ENCODE assay signal across 1 cellular context in the genomic region with DNA sequence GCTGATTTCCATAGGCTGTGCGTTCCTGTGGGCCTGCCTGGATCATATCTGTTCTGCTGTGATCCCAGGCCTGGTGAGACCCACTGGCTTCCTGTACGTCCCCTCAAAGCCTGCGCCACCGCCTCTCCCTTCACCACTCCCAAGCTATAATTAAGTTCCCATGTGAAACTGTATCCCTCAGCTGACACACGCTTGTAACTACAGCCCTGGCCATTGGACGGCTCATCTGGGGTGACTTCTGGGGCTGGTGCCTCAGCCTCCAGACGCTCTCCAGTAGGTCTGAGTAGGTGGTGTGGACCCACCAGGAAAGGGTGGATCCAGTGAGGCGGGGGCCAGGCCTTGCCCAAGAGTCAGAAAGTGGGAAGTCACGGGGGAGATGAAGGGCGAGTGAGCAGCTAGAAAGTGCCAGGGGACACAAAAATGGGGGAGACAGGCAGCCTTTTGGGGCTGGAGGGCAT.
TF ChIP-seq lines count a peak whose summit lies in the region.

No MANE protein-coding gene starts in this region.

TF ChIP-seq in K562, 482 proteins besides CTCF, POLR2A, EP300 and RAD21 (continues in another document):
- TF ChIP-seq, protein P1, sequence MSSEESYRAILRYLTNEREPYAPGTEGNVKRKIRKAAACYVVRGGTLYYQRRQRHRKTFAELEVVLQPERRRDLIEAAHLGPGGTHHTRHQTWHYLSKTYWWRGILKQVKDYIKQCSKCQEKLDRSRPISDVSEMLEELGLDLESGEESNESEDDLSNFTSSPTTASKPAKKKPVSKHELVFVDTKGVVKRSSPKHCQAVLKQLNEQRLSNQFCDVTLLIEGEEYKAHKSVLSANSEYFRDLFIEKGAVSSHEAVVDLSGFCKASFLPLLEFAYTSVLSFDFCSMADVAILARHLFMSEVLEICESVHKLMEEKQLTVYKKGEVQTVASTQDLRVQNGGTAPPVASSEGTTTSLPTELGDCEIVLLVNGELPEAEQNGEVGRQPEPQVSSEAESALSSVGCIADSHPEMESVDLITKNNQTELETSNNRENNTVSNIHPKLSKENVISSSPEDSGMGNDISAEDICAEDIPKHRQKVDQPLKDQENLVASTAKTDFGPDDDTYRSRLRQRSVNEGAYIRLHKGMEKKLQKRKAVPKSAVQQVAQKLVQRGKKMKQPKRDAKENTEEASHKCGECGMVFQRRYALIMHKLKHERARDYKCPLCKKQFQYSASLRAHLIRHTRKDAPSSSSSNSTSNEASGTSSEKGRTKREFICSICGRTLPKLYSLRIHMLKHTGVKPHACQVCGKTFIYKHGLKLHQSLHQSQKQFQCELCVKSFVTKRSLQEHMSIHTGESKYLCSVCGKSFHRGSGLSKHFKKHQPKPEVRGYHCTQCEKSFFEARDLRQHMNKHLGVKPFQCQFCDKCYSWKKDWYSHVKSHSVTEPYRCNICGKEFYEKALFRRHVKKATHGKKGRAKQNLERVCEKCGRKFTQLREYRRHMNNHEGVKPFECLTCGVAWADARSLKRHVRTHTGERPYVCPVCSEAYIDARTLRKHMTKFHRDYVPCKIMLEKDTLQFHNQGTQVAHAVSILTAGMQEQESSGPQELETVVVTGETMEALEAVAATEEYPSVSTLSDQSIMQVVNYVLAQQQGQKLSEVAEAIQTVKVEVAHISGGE (CRISPR knock-in tag; IDR thresholded peaks at IDR 0.05) = peak in 1 of 3 experiments; percentile 81; a peak in 2 of 6 replicates
- TF ChIP-seq, protein P2, sequence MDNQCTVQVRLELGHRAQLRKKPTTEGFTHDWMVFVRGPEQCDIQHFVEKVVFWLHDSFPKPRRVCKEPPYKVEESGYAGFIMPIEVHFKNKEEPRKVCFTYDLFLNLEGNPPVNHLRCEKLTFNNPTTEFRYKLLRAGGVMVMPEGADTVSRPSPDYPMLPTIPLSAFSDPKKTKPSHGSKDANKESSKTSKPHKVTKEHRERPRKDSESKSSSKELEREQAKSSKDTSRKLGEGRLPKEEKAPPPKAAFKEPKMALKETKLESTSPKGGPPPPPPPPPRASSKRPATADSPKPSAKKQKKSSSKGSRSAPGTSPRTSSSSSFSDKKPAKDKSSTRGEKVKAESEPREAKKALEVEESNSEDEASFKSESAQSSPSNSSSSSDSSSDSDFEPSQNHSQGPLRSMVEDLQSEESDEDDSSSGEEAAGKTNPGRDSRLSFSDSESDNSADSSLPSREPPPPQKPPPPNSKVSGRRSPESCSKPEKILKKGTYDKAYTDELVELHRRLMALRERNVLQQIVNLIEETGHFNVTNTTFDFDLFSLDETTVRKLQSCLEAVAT (IDR thresholded peaks at IDR 0.05) = peak; percentile 57 to 73; a peak in 2 of 4 replicates
- TF ChIP-seq, protein P3, sequence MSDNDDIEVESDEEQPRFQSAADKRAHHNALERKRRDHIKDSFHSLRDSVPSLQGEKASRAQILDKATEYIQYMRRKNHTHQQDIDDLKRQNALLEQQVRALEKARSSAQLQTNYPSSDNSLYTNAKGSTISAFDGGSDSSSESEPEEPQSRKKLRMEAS (CRISPR knock-in tag; IDR thresholded peaks at IDR 0.05) = peak; percentile 64
- TF ChIP-seq, protein P4, sequence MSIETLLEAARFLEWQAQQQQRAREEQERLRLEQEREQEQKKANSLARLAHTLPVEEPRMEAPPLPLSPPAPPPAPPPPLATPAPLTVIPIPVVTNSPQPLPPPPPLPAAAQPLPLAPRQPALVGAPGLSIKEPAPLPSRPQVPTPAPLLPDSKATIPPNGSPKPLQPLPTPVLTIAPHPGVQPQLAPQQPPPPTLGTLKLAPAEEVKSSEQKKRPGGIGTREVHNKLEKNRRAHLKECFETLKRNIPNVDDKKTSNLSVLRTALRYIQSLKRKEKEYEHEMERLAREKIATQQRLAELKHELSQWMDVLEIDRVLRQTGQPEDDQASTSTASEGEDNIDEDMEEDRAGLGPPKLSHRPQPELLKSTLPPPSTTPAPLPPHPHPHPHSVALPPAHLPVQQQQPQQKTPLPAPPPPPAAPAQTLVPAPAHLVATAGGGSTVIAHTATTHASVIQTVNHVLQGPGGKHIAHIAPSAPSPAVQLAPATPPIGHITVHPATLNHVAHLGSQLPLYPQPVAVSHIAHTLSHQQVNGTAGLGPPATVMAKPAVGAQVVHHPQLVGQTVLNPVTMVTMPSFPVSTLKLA (conservative IDR thresholded peaks at IDR 0.05) = peak; percentile 22 to 82
- TF ChIP-seq ELF1 (tag; IDR thresholded peaks at IDR 0.05) = peak; percentile 51; the same call in 1 of the 2 replicates
- TF ChIP-seq ZNF124 (CRISPR knock-in tag; IDR thresholded peaks at IDR 0.05) = no peak
- TF ChIP-seq ZBTB7A (IDR thresholded peaks at IDR 0.05; ENCODE audit: borderline replicate concordance, control insufficient read depth, low read depth, low read length) = peak; percentile 64; the same call in 1 of the 2 replicates
- TF ChIP-seq TOE1 (IDR thresholded peaks at IDR 0.05; ENCODE audit: borderline replicate concordance) = peak; percentile 68; the same call in 1 of the 2 replicates
- TF ChIP-seq TOE1 (CRISPR knock-in tag; IDR thresholded peaks at IDR 0.05; ENCODE audit: borderline replicate concordance, low read depth) = no peak
- TF ChIP-seq MYBL2 (IDR thresholded peaks at IDR 0.05; ENCODE audit: low read depth) = no peak
- no peak for TF ChIP-seq MYBL2 (CRISPR knock-in tag; IDR thresholded peaks at IDR 0.05; ENCODE audit: borderline replicate concordance)
- TF ChIP-seq CEBPB (tag; IDR thresholded peaks at IDR 0.05) = peak; percentile 90
- TF ChIP-seq ELF4 (CRISPR knock-in tag; IDR thresholded peaks at IDR 0.05) = 0 out of 2 replicates have a peak, but pooled peaks have one; percentile 86
- TF ChIP-seq, protein P5, sequence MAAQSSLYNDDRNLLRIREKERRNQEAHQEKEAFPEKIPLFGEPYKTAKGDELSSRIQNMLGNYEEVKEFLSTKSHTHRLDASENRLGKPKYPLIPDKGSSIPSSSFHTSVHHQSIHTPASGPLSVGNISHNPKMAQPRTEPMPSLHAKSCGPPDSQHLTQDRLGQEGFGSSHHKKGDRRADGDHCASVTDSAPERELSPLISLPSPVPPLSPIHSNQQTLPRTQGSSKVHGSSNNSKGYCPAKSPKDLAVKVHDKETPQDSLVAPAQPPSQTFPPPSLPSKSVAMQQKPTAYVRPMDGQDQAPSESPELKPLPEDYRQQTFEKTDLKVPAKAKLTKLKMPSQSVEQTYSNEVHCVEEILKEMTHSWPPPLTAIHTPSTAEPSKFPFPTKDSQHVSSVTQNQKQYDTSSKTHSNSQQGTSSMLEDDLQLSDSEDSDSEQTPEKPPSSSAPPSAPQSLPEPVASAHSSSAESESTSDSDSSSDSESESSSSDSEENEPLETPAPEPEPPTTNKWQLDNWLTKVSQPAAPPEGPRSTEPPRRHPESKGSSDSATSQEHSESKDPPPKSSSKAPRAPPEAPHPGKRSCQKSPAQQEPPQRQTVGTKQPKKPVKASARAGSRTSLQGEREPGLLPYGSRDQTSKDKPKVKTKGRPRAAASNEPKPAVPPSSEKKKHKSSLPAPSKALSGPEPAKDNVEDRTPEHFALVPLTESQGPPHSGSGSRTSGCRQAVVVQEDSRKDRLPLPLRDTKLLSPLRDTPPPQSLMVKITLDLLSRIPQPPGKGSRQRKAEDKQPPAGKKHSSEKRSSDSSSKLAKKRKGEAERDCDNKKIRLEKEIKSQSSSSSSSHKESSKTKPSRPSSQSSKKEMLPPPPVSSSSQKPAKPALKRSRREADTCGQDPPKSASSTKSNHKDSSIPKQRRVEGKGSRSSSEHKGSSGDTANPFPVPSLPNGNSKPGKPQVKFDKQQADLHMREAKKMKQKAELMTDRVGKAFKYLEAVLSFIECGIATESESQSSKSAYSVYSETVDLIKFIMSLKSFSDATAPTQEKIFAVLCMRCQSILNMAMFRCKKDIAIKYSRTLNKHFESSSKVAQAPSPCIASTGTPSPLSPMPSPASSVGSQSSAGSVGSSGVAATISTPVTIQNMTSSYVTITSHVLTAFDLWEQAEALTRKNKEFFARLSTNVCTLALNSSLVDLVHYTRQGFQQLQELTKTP (IDR thresholded peaks at IDR 0.05; ENCODE audit: low read depth in 1 of 2, partially characterized antibody in 2 of 2) = peak in 1 of 2 experiments; percentile 52
- peak; percentile 46; the same call in 1 of the 2 replicates for TF ChIP-seq DPF2 (IDR thresholded peaks at IDR 0.05)
- 0 out of 2 replicates have a peak, but pooled peaks have one; percentile 51 for TF ChIP-seq DIDO1 (tag; IDR thresholded peaks at IDR 0.05; ENCODE audit: low read depth)
- peak; percentile 37; the same call in 1 of the 2 replicates for TF ChIP-seq POLR2AphosphoS5 (IDR thresholded peaks at IDR 0.05; ENCODE audit: control insufficient read depth, insufficient read depth, low read depth, low read length)
- TF ChIP-seq, protein P6, sequence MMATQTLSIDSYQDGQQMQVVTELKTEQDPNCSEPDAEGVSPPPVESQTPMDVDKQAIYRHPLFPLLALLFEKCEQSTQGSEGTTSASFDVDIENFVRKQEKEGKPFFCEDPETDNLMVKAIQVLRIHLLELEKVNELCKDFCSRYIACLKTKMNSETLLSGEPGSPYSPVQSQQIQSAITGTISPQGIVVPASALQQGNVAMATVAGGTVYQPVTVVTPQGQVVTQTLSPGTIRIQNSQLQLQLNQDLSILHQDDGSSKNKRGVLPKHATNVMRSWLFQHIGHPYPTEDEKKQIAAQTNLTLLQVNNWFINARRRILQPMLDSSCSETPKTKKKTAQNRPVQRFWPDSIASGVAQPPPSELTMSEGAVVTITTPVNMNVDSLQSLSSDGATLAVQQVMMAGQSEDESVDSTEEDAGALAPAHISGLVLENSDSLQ (IDR thresholded peaks at IDR 0.05) = peak; percentile 67
- TF ChIP-seq SUPT5H (IDR thresholded peaks at IDR 0.05) = peak; percentile 93
- peak; percentile 87 for TF ChIP-seq MBD2 (IDR thresholded peaks at IDR 0.05; ENCODE audit: borderline replicate concordance, low read depth)
- TF ChIP-seq, protein P7, sequence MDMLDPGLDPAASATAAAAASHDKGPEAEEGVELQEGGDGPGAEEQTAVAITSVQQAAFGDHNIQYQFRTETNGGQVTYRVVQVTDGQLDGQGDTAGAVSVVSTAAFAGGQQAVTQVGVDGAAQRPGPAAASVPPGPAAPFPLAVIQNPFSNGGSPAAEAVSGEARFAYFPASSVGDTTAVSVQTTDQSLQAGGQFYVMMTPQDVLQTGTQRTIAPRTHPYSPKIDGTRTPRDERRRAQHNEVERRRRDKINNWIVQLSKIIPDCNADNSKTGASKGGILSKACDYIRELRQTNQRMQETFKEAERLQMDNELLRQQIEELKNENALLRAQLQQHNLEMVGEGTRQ (CRISPR knock-in tag; IDR thresholded peaks at IDR 0.05) = peak; percentile 66; the same call in 1 of the 2 replicates
- no peak for TF ChIP-seq PCBP1 (IDR thresholded peaks at IDR 0.05; ENCODE audit: low read depth, low read length, poor library complexity, severe bottlenecking)
- peak; percentile 62; a peak in 2 of 4 replicates for TF ChIP-seq MAZ (CRISPR knock-in tag; conservative IDR thresholded peaks at IDR 0.05 in 1 of 2, IDR thresholded peaks at IDR 0.05 in 1 of 2)
- no peak for TF ChIP-seq TGIF2 (CRISPR knock-in tag; IDR thresholded peaks at IDR 0.05)
- TF ChIP-seq, protein P8, sequence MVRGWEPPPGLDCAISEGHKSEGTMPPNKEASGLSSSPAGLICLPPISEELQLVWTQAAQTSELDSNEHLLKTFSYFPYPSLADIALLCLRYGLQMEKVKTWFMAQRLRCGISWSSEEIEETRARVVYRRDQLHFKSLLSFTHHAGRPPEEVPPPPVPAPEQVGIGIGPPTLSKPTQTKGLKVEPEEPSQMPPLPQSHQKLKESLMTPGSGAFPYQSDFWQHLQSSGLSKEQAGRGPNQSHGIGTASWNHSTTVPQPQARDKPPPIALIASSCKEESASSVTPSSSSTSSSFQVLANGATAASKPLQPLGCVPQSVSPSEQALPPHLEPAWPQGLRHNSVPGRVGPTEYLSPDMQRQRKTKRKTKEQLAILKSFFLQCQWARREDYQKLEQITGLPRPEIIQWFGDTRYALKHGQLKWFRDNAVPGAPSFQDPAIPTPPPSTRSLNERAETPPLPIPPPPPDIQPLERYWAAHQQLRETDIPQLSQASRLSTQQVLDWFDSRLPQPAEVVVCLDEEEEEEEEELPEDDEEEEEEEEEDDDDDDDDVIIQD (CRISPR knock-in tag; IDR thresholded peaks at IDR 0.05) = 0 out of 2 replicates have a peak, but pooled peaks have one; percentile 43
- TF ChIP-seq, protein P9, sequence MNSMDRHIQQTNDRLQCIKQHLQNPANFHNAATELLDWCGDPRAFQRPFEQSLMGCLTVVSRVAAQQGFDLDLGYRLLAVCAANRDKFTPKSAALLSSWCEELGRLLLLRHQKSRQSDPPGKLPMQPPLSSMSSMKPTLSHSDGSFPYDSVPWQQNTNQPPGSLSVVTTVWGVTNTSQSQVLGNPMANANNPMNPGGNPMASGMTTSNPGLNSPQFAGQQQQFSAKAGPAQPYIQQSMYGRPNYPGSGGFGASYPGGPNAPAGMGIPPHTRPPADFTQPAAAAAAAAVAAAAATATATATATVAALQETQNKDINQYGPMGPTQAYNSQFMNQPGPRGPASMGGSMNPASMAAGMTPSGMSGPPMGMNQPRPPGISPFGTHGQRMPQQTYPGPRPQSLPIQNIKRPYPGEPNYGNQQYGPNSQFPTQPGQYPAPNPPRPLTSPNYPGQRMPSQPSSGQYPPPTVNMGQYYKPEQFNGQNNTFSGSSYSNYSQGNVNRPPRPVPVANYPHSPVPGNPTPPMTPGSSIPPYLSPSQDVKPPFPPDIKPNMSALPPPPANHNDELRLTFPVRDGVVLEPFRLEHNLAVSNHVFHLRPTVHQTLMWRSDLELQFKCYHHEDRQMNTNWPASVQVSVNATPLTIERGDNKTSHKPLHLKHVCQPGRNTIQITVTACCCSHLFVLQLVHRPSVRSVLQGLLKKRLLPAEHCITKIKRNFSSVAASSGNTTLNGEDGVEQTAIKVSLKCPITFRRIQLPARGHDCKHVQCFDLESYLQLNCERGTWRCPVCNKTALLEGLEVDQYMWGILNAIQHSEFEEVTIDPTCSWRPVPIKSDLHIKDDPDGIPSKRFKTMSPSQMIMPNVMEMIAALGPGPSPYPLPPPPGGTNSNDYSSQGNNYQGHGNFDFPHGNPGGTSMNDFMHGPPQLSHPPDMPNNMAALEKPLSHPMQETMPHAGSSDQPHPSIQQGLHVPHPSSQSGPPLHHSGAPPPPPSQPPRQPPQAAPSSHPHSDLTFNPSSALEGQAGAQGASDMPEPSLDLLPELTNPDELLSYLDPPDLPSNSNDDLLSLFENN (IDR thresholded peaks at IDR 0.05; ENCODE audit: low read depth in 2 of 2, low read length in 2 of 2) = 0 out of 4 replicates have a peak, but pooled peaks of 1 of the 2 experiments have one; percentile 58
- TF ChIP-seq HDAC1 (IDR thresholded peaks at IDR 0.05) = peak in 1 of 2 experiments; percentile 74; a peak in 1 of 4 replicates
- TF ChIP-seq HLTF (IDR thresholded peaks at IDR 0.05) = 0 out of 2 replicates have a peak, but pooled peaks have one; percentile 66
- peak; percentile 30 for TF ChIP-seq SOX6 (IDR thresholded peaks at IDR 0.05)
- TF ChIP-seq, protein P10, sequence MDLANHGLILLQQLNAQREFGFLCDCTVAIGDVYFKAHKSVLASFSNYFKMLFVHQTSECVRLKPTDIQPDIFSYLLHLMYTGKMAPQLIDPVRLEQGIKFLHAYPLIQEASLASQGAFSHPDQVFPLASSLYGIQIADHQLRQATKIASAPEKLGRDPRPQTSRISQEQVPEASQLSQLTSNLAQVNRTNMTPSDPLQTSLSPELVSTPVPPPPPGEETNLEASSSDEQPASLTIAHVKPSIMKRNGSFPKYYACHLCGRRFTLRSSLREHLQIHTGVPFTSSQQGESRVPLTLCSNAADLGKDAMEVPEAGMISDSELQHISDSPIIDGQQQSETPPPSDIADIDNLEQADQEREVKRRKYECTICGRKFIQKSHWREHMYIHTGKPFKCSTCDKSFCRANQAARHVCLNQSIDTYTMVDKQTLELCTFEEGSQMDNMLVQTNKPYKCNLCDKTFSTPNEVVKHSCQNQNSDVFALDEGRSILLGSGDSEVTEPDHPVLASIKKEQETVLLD (IDR thresholded peaks at IDR 0.05) = peak; percentile 77; the same call in 1 of the 2 replicates
- no peak for TF ChIP-seq PHB (CRISPR knock-in tag; IDR thresholded peaks at IDR 0.05)
- TF ChIP-seq HMG20A (CRISPR knock-in tag; conservative IDR thresholded peaks at IDR 0.05) = no peak
